ENCODE assay signal across 21 cellular contexts in genomic region chr5:1432296-1432695, GRCh38. TPM values are rescaled to one million over a fixed set of nuclear protein-coding genes. Genes with fewer than 3 reads are reported as not detected.
DNase-seq lines count a peak whose midpoint lies in the region; ATAC-seq and TF ChIP-seq lines count a peak whose summit lies in the region.
"Had no signal": no experiment of that assay in that cellular context is flagged by ENCODE, and none has a peak within 500 bp of the region (broad histone marks: within the 10 kb centered on the region; RNA-seq: fewer than 3 reads in every experiment).

No MANE protein-coding gene starts in this region.

- ATAC-seq in sciatic nerve (no peak), GM18909 (IDR thresholded peaks at IDR 0.05; ENCODE audit: poor library complexity, unreplicated experiment) (no peak)

- no peak overlapping the region for H3K4me3 Mint-ChIP-seq in CD4-positive, alpha-beta memory T cell
- H3K4me3 Mint-ChIP-seq: H9, HFFc6 had no signal

- WGBS in tibial nerve, 2 donors, result 93 to 94% methylated on average over 15 of the region's 15 CpGs

- no peak overlapping the region for H3K27ac ChIP-seq in coronary artery
- no peak overlapping the region for H3K27ac ChIP-seq in tibial nerve
- H3K27ac ChIP-seq in CD4-positive, alpha-beta memory T cell (ENCODE audit: low read depth, low read length), result no peak overlapping the region
- H3K27ac ChIP-seq: C4-2B had no signal

- no peaks in the 10 kb centered on the region for H3K27me3 ChIP-seq in tibial nerve
- H3K27me3 ChIP-seq in CD4-positive, alpha-beta memory T cell (ENCODE audit: insufficient read depth, low read length), result no peaks in the 10 kb centered on the region

- CTCF ChIA-PET in CD4-positive, alpha-beta memory T cell (lab: Charles Lee; ENCODE audit: partially characterized antibody), result no interaction called here

- DNase-seq in activated effector memory CD4-positive, alpha-beta T cell treated with anti-CD3 and anti-CD28 coated beads, Interleukin-2, amount 50 U/mL, for 16 hours, result peak; percentile 51
- DNase-seq in activated effector memory CD4-positive, alpha-beta T cell treated with Interleukin-2 at 50 U/mL for 16 hours, result no peak
- DNase-seq in coronary artery (ENCODE audit: low spot score) (peak; percentile 65), sciatic nerve (ENCODE audit: low spot score) (peak; percentile 41), tibial nerve (ENCODE audit: low spot score in 2 of 2) (no peak)
- DNase-seq in CD4-positive, alpha-beta memory T cell, result no peak
- DNase-seq: EL, GF-D8, HFFc6, Kasumi-1, NCI-H1694 treated with DMSO at 0.1 percent for 48 hours, NCI-H2081 treated with DMSO at 0.1 percent for 48 hours, NCI-H2171 treated with DMSO at 0.1 percent for 48 hours, NCI-H524 treated with DMSO at 0.1 percent for 48 hours, NCI-H82, OCI-M1, SHP77 had no signal

- peaks cover 2 to 8% of the 10 kb centered on the region in 2 donors for H3K36me3 Mint-ChIP-seq in CD4-positive, alpha-beta memory T cell

- no peak for TF ChIP-seq POLR2A in tibial nerve (IDR thresholded peaks at IDR 0.05)

- POLR2A ChIA-PET in CD4-positive, alpha-beta memory T cell (lab: Charles Lee; ENCODE audit: partially characterized antibody), result no interaction called here

- H3K4me3 ChIP-seq in coronary artery (no peak overlapping the region), tibial nerve (no peak overlapping the region)
- no peak overlapping the region for H3K4me3 ChIP-seq in CD4-positive, alpha-beta memory T cell (ENCODE audit: low read length in 2 of 2)

- TF ChIP-seq EP300 in tibial nerve (IDR thresholded peaks at IDR 0.05), result no peak

- intact Hi-C loops in sciatic nerve (cut with DNase I), result no loop called here
- intact Hi-C loops in CD4-positive, alpha-beta memory T cell (cut with micrococcal nuclease), result no loop called here

- H3K9me3 ChIP-seq in tibial nerve, result peaks cover 0 to 63% (median 7%) of the 10 kb centered on the region in 4 donors
- peaks cover 0 to 10% of the 10 kb centered on the region in 2 donors for H3K9me3 ChIP-seq in CD4-positive, alpha-beta memory T cell (ENCODE audit: control insufficient read depth in 1 of 2, low read length in 2 of 2)

- H3K9me3 Mint-ChIP-seq in CD4-positive, alpha-beta memory T cell, result peaks cover 5 to 38% (median 31%) of the 10 kb centered on the region in 8 donors

- H3K27ac Mint-ChIP-seq in CD4-positive, alpha-beta memory T cell, result no peak overlapping the region
- H3K27ac Mint-ChIP-seq: H9, HFFc6 had no signal

- H3K4me1 Mint-ChIP-seq in CD4-positive, alpha-beta memory T cell, result no peaks in the 10 kb centered on the region

- H3K27me3 Mint-ChIP-seq in CD4-positive, alpha-beta memory T cell, result peaks cover 7 to 9% of the 10 kb centered on the region in 2 donors

- no peaks in the 10 kb centered on the region for H3K36me3 ChIP-seq in tibial nerve
- H3K36me3 ChIP-seq in CD4-positive, alpha-beta memory T cell (ENCODE audit: insufficient read depth, low read length), result no peaks in the 10 kb centered on the region

- no peaks in the 10 kb centered on the region for H3K4me1 ChIP-seq in tibial nerve
- no peaks in the 10 kb centered on the region for H3K4me1 ChIP-seq in CD4-positive, alpha-beta memory T cell (ENCODE audit: insufficient read depth, low read length)

- no peak for TF ChIP-seq CTCF in coronary artery (IDR thresholded peaks at IDR 0.05)
- TF ChIP-seq CTCF in tibial nerve (IDR thresholded peaks at IDR 0.05), result no peak

RNA-seq across cellular contexts. Expression of gene SLC6A3, which starts 12.9 kb away (rescaled TPM):
- not detected for total RNA-seq in sciatic nerve
- total RNA-seq in tibial nerve, result under 1 TPM in 2 of 4 donors, not detected in 2; 0.20 to 0.90 TPM
- total RNA-seq in CD4-positive, alpha-beta memory T cell, result not detected
- not detected for polyA plus RNA-seq in CD4-positive, alpha-beta memory T cell
- total RNA-seq: HFFc6, MCF 10A had no signal

Comparison
In these comparisons a context has a peak if more than half of its experiments do, and no peak if none do; other contexts are left out.
1. DNase-seq: peak in activated effector memory CD4-positive, alpha-beta T cell treated with anti-CD3 and anti-CD28 coated beads, Interleukin-2, amount 50 U/mL, for 16 hours (single experiment), coronary artery (single experiment) and sciatic nerve (single experiment); none in activated effector memory CD4-positive, alpha-beta T cell treated with Interleukin-2 at 50 U/mL for 16 hours (single experiment), tibial nerve (0 of 2) and CD4-positive, alpha-beta memory T cell (0 of 5).